Comparison of ENCODE assay signal across 13 cellular contexts in genomic region chr2:27354597-27354927, GRCh38. TPM values are rescaled to one million over a fixed set of nuclear protein-coding genes. Genes with fewer than 3 reads are reported as not detected.
DNase-seq lines count a peak whose midpoint lies in the region; ATAC-seq and TF ChIP-seq lines count a peak whose summit lies in the region.
"Had no signal": no experiment of that assay in that cellular context is flagged by ENCODE, and none has a peak within 500 bp of the region (broad histone marks: within the 10 kb centered on the region; RNA-seq: fewer than 3 reads in every experiment).

No MANE protein-coding gene starts in this region.

- H3K27ac ChIP-seq in RWPE1 (peak overlapping the region; percentile 39; the same call in 1 of the 2 replicates), transverse colon (peak overlapping the region in 3 of 4 donors; percentile 14 to 53 (median 50))
- H3K27ac ChIP-seq: coronary artery, prostate gland, vagina had no signal

- peaks cover 5% of the 10 kb centered on the region for H3K27me3 Mint-ChIP-seq in activated naive CD4-positive, alpha-beta T cell treated with anti-CD3 and anti-CD28 coated beads, Interleukin-2, amount 10 ng/mL, durations not matched to agents 7 days and 5 days
- no peaks in the 10 kb centered on the region for H3K27me3 Mint-ChIP-seq in activated naive CD4-positive, alpha-beta T cell treated with anti-CD3 and anti-CD28 coated beads for 36 hours (ENCODE audit: low read depth)
- H3K27me3 Mint-ChIP-seq in glutamatergic neuron (ENCODE audit: unreplicated experiment): peaks cover 14% of the 10 kb centered on the region
- H3K27me3 Mint-ChIP-seq: memory B cell had no signal

- H3K36me3 Mint-ChIP-seq in activated naive CD4-positive, alpha-beta T cell treated with anti-CD3 and anti-CD28 coated beads, Interleukin-2, amount 10 ng/mL, durations not matched to agents 7 days and 5 days: peaks cover 17% of the 10 kb centered on the region
- peaks cover 23% of the 10 kb centered on the region for H3K36me3 Mint-ChIP-seq in activated naive CD4-positive, alpha-beta T cell treated with anti-CD3 and anti-CD28 coated beads for 36 hours (ENCODE audit: low read depth)
- H3K36me3 Mint-ChIP-seq in glutamatergic neuron (ENCODE audit: unreplicated experiment): no peaks in the 10 kb centered on the region

- CTCF ChIA-PET in activated naive CD4-positive, alpha-beta T cell treated with anti-CD3 and anti-CD28 coated beads, Interleukin-2, amount 10 ng/mL, durations not matched to agents 7 days and 5 days (lab: Charles Lee): interaction anchor here (0.5 kb wide), 1 partner anchor 326 kb away, joined by 3 read pairs; no protein-coding TSS in a partner anchor
- CTCF ChIA-PET in activated naive CD4-positive, alpha-beta T cell treated with anti-CD3 and anti-CD28 coated beads for 36 hours (lab: Charles Lee): interaction anchor here (0.6 to 3.4 kb wide), 2 partner anchors 14 to 269 kb away, joined by 3 to 22 read pairs; partner anchors contain the start of genes EIF2B4 and SNX17
- CTCF ChIA-PET in RWPE1 (lab: Yijun Ruan, JAX): interaction anchor here (0.6 kb wide), 1 partner anchor 123 kb away, joined by 3 read pairs; no protein-coding TSS in a partner anchor

- DNase-seq in activated naive CD4-positive, alpha-beta T cell treated with anti-CD3 and anti-CD28 coated beads, Interleukin-2, amount 10 ng/mL, durations not matched to agents 7 days and 5 days: no peak
- no peak for DNase-seq in activated naive CD4-positive, alpha-beta T cell treated with anti-CD3 and anti-CD28 coated beads for 36 hours
- DNase-seq in RWPE1 (ENCODE audit: low spot score) (no peak), glutamatergic neuron (no peak), transverse colon (no peak), kidney tubule cell (ENCODE audit: low spot score) (no peak), NOMO-1 (lab: John Stamatoyannopoulos, UW; ENCODE audit: unreplicated experiment in 2 of 2) (no peak)
- DNase-seq: NCI-H1930 had no signal

- no peak overlapping the region for H3K27ac Mint-ChIP-seq in activated naive CD4-positive, alpha-beta T cell treated with anti-CD3 and anti-CD28 coated beads, Interleukin-2, amount 10 ng/mL, durations not matched to agents 7 days and 5 days
- no peak overlapping the region for H3K27ac Mint-ChIP-seq in activated naive CD4-positive, alpha-beta T cell treated with anti-CD3 and anti-CD28 coated beads for 36 hours
- no peak overlapping the region for H3K27ac Mint-ChIP-seq in glutamatergic neuron (ENCODE audit: unreplicated experiment)

- 87 to 100% methylated on average over 3 to 7 of the region's 7 CpGs for WGBS in transverse colon (ENCODE audit: low coverage in 1 of 2), 2 donors

- peaks cover 14 to 49% (median 35%) of the 10 kb centered on the region in 4 donors for H3K4me1 ChIP-seq in transverse colon

- H3K4me1 Mint-ChIP-seq in activated naive CD4-positive, alpha-beta T cell treated with anti-CD3 and anti-CD28 coated beads, Interleukin-2, amount 10 ng/mL, durations not matched to agents 7 days and 5 days: peaks cover 60% of the 10 kb centered on the region
- peaks cover 63% of the 10 kb centered on the region for H3K4me1 Mint-ChIP-seq in activated naive CD4-positive, alpha-beta T cell treated with anti-CD3 and anti-CD28 coated beads for 36 hours (ENCODE audit: low read depth)
- H3K4me1 Mint-ChIP-seq in glutamatergic neuron (ENCODE audit: low read depth, unreplicated experiment): peaks cover 10% of the 10 kb centered on the region

- ATAC-seq in HG02840 (IDR thresholded peaks at IDR 0.05; ENCODE audit: low FRiP score, unreplicated experiment): no peak

- intact Hi-C loops in activated naive CD4-positive, alpha-beta T cell treated with anti-CD3 and anti-CD28 coated beads for 36 hours (cut with micrococcal nuclease): no loop called here
- intact Hi-C loops in transverse colon (cut with DNase I; ENCODE audit: low total_unique reads): no loop called here

- no peaks in the 10 kb centered on the region for H3K9me3 ChIP-seq in transverse colon
- H3K9me3 ChIP-seq: prostate gland, vagina had no signal

- in situ Hi-C loops in transverse colon (cut with MboI; ENCODE audit: low pct_ligation_motif_present in 1 of 4, low pct_unique_long_range_greater_than_20kb in 1 of 4, low sequenced_read_pairs in 3 of 4): no loop called here

- TF ChIP-seq EP300 in transverse colon (IDR thresholded peaks at IDR 0.05; ENCODE audit: low read depth): no peak

- no peaks in the 10 kb centered on the region for H3K36me3 ChIP-seq in transverse colon
- H3K36me3 ChIP-seq: prostate gland, vagina had no signal

- no peak overlapping the region for H3K4me3 ChIP-seq in transverse colon
- H3K4me3 ChIP-seq: prostate gland had no signal

- no peak for TF ChIP-seq POLR2A in transverse colon (IDR thresholded peaks at IDR 0.05)

- H3K9me3 Mint-ChIP-seq in activated naive CD4-positive, alpha-beta T cell treated with anti-CD3 and anti-CD28 coated beads, Interleukin-2, amount 10 ng/mL, durations not matched to agents 7 days and 5 days: no peaks in the 10 kb centered on the region
- no peaks in the 10 kb centered on the region for H3K9me3 Mint-ChIP-seq in activated naive CD4-positive, alpha-beta T cell treated with anti-CD3 and anti-CD28 coated beads for 36 hours
- peaks cover 19% of the 10 kb centered on the region for H3K9me3 Mint-ChIP-seq in glutamatergic neuron (ENCODE audit: unreplicated experiment)
- H3K9me3 Mint-ChIP-seq: memory B cell had no signal

- POLR2A ChIA-PET in RWPE1 (lab: Yijun Ruan, JAX; ENCODE audit: low non-redundant PET): no interaction called here

- peak overlapping the region; percentile 95 for H3K4me3 Mint-ChIP-seq in activated naive CD4-positive, alpha-beta T cell treated with anti-CD3 and anti-CD28 coated beads, Interleukin-2, amount 10 ng/mL, durations not matched to agents 7 days and 5 days
- no peak overlapping the region for H3K4me3 Mint-ChIP-seq in activated naive CD4-positive, alpha-beta T cell treated with anti-CD3 and anti-CD28 coated beads for 36 hours
- H3K4me3 Mint-ChIP-seq in glutamatergic neuron (ENCODE audit: unreplicated experiment): peak overlapping the region; percentile 100

- no peaks in the 10 kb centered on the region for H3K27me3 ChIP-seq in transverse colon
- H3K27me3 ChIP-seq: vagina had no signal

- TF ChIP-seq CTCF in RWPE1 (conservative IDR thresholded peaks at IDR 0.05; ENCODE audit: low read depth) (no peak), glutamatergic neuron (IDR thresholded peaks at IDR 0.05; ENCODE audit: partially characterized antibody, unreplicated experiment) (no peak), transverse colon (IDR thresholded peaks at IDR 0.05) (no peak)

RNA-seq across cellular contexts. Expression of gene GTF3C2, which starts 2.0 kb away (rescaled TPM):
- 10 to 100 TPM; 62.9 to 72.3 TPM for total RNA-seq in activated naive CD4-positive, alpha-beta T cell treated with anti-CD3 and anti-CD28 coated beads for 36 hours
- 111 TPM for total RNA-seq in glutamatergic neuron (ENCODE audit: unreplicated experiment)
- total RNA-seq in transverse colon: 10 to 100 TPM; 55.7 to 79.2 (median 63.6) TPM

RNA-seq across cellular contexts. Expression of gene EIF2B4, which starts 15.6 kb away (rescaled TPM):
- total RNA-seq in activated naive CD4-positive, alpha-beta T cell treated with anti-CD3 and anti-CD28 coated beads for 36 hours: 10 to 100 TPM; 24.4 to 25.2 TPM
- total RNA-seq in glutamatergic neuron (ENCODE audit: unreplicated experiment) (53.6 TPM), transverse colon (10 to 100 TPM; 12.0 to 36.7 (median 27.5) TPM)

RNA-seq across cellular contexts. Expression of gene SNX17, which starts 15.9 kb away (rescaled TPM):
- 10 to 100 TPM; 68.5 to 75.5 TPM for total RNA-seq in activated naive CD4-positive, alpha-beta T cell treated with anti-CD3 and anti-CD28 coated beads for 36 hours
- 72.5 TPM for total RNA-seq in glutamatergic neuron (ENCODE audit: unreplicated experiment)
- total RNA-seq in transverse colon: 10 to 100 TPM; 59.8 to 99.3 (median 73.9) TPM

RNA-seq across cellular contexts. Expression of gene ZNF513, which starts 26.0 kb away (rescaled TPM):
- total RNA-seq in activated naive CD4-positive, alpha-beta T cell treated with anti-CD3 and anti-CD28 coated beads for 36 hours: 1 to 10 TPM; 4.9 to 5.2 TPM
- total RNA-seq in glutamatergic neuron (ENCODE audit: unreplicated experiment): 30.2 TPM
- total RNA-seq in transverse colon: 10 to 100 TPM; 24.0 to 41.0 (median 32.6) TPM

RNA-seq across cellular contexts. Expression of gene MPV17, which starts 31.7 kb away (rescaled TPM):
- 10 to 100 TPM; 80.2 to 82.3 TPM for total RNA-seq in activated naive CD4-positive, alpha-beta T cell treated with anti-CD3 and anti-CD28 coated beads for 36 hours
- total RNA-seq in glutamatergic neuron (ENCODE audit: unreplicated experiment) (56.6 TPM), transverse colon (10 to 100 TPM; 34.4 to 53.8 (median 38.3) TPM)
